17 cellular contexts compared by ENCODE assay signal in genomic region chr19:13995017-13995728, GRCh38. TPM values are rescaled to one million over a fixed set of nuclear protein-coding genes. Genes with fewer than 3 reads are reported as not detected.
DNase-seq lines count a peak whose midpoint lies in the region; ATAC-seq and TF ChIP-seq lines count a peak whose summit lies in the region.
"Had no signal": no experiment of that assay in that cellular context is flagged by ENCODE, and none has a peak within 500 bp of the region (broad histone marks: within the 10 kb centered on the region; RNA-seq: fewer than 3 reads in every experiment).

No MANE protein-coding gene starts in this region.

- no peaks in the 10 kb centered on the region for H3K9me2 ChIP-seq in OCI-LY7 (ENCODE audit: insufficient read depth, low read length)

- no TSS peak for BruUV-seq in OCI-LY7 (replicated peaks; lab: Mats Ljungman, UMichigan)

- no peaks in the 10 kb centered on the region for H3K4me1 ChIP-seq in OCI-LY7 (ENCODE audit: insufficient read depth, low read length, poor library complexity, severe bottlenecking)

- H3K27ac Mint-ChIP-seq in osteocyte (ENCODE audit: unreplicated experiment): peak overlapping the region; percentile 18
- H3K27ac Mint-ChIP-seq: activated T-cell treated with anti-CD3 and anti-CD28 coated beads, Interleukin-2, amount 50 U/mL, for 72 hours had no signal

- H4K20me1 ChIP-seq in OCI-LY7 (ENCODE audit: insufficient read depth, low read length): no peaks in the 10 kb centered on the region

- peak; percentile 85 for ATAC-seq in Right ventricle myocardium inferior
- no peak for ATAC-seq in GM21576 (IDR thresholded peaks at IDR 0.05; ENCODE audit: unreplicated experiment)
- no peak for ATAC-seq in HG03342 (IDR thresholded peaks at IDR 0.05; ENCODE audit: unreplicated experiment)
- ATAC-seq: activated T-cell treated with anti-CD3 and anti-CD28 coated beads, Interleukin-2, amount 50 U/mL, for 72 hours had no signal

- TF ChIP-seq CTCF in osteocyte (IDR thresholded peaks at IDR 0.05) (no peak), OCI-LY7 (conservative IDR thresholded peaks at IDR 0.05; ENCODE audit: low read length) (no peak)

- H3K4me2 ChIP-seq in OCI-LY7 (ENCODE audit: low read length): no peak overlapping the region

- no peak overlapping the region for H2AFZ ChIP-seq in OCI-LY7 (ENCODE audit: low read length)

- H3K4me3 ChIP-seq in OCI-LY7 (ENCODE audit: low read depth, low read length, poor library complexity, severe bottlenecking): no peak overlapping the region
- H3K4me3 ChIP-seq: esophagus squamous epithelium had no signal

- peaks cover 10% of the 10 kb centered on the region for H3K36me3 Mint-ChIP-seq in osteocyte (ENCODE audit: unreplicated experiment)

- no peaks in the 10 kb centered on the region for H3K9me3 Mint-ChIP-seq in osteocyte (ENCODE audit: unreplicated experiment)
- H3K9me3 Mint-ChIP-seq: activated T-cell treated with anti-CD3 and anti-CD28 coated beads, Interleukin-2, amount 50 U/mL, for 72 hours had no signal

- DNase-seq in D341Med (ENCODE audit: low spot score) (peak; percentile 82), NCI-H2171 treated with DMSO at 0.1 percent for 48 hours (lab: John Stamatoyannopoulos, UW) (peak; percentile 69), Right ventricle myocardium inferior (ENCODE audit: missing footprints) (peak; percentile 60), osteocyte (ENCODE audit: extremely low spot score, unreplicated experiment) (no peak), NCI-H1105 (lab: John Stamatoyannopoulos, UW) (no peak), OCI-LY7 (ENCODE audit: low spot score) (no peak)
- DNase-seq: activated CD4-positive, CD25-positive, alpha-beta regulatory T cell; activated T-cell treated with anti-CD3 and anti-CD28 coated beads, Interleukin-2, amount 50 U/mL, for 72 hours; esophagus squamous epithelium; NCI-H1436; NCI-H82 had no signal

- no peak overlapping the region for H3K27ac ChIP-seq in OCI-LY7 (ENCODE audit: low read depth, low read length, poor library complexity, severe bottlenecking)
- H3K27ac ChIP-seq: C4-2B, neutrophil had no signal

- peaks cover 55% of the 10 kb centered on the region for H3K36me3 ChIP-seq in OCI-LY7 (ENCODE audit: insufficient read depth, low read length)

- H3K4me1 Mint-ChIP-seq in osteocyte (ENCODE audit: unreplicated experiment): no peaks in the 10 kb centered on the region

- intact Hi-C loops in Right ventricle myocardium inferior (cut with DNase I): no loop called here
- intact Hi-C loops in OCI-LY7 (cut with micrococcal nuclease; ENCODE audit: unreplicated experiment): no loop called here

- H3K27me3 Mint-ChIP-seq in osteocyte (ENCODE audit: unreplicated experiment): no peaks in the 10 kb centered on the region

- H3K9me3 ChIP-seq in OCI-LY7 (ENCODE audit: low read length): peaks cover 9% of the 10 kb centered on the region
- H3K9me3 ChIP-seq: neutrophil had no signal

- H3K79me2 ChIP-seq in OCI-LY7 (ENCODE audit: insufficient read depth, low read depth, low read length): peaks cover 10% of the 10 kb centered on the region; the same call in 1 of the 2 replicates

- CTCF ChIA-PET in OCI-LY7 (lab: Charles Lee; ENCODE audit: unreplicated experiment): no interaction called here

- POLR2A ChIA-PET in OCI-LY7 (lab: Charles Lee): interaction anchor here (0.9 kb wide), 1 partner anchor 8 kb away, joined by 7 read pairs; no protein-coding TSS in a partner anchor

- no peak overlapping the region for H3K4me3 Mint-ChIP-seq in osteocyte (ENCODE audit: unreplicated experiment)
- H3K4me3 Mint-ChIP-seq: activated T-cell treated with anti-CD3 and anti-CD28 coated beads, Interleukin-2, amount 50 U/mL, for 72 hours; brain had no signal

RNA-seq across cellular contexts. Expression of gene RFX1, which starts 10.9 kb away (rescaled TPM):
- 15.4 TPM for total RNA-seq in Right ventricle myocardium inferior
- 12.3 and 15.7 TPM in 2 replicates for total RNA-seq in osteocyte
- 3.5 and 4.4 TPM in 2 replicates for total RNA-seq in OCI-LY7 (2014; rRNA removed; shearing (Covaris generic))
- 13.8 and 17.4 TPM in 2 replicates for total RNA-seq in OCI-LY7 (2022)

RNA-seq across cellular contexts. Expression of gene RLN3, which starts 32.8 kb away (rescaled TPM):
- total RNA-seq in Right ventricle myocardium inferior: not detected
- not detected in 2 replicates for total RNA-seq in osteocyte
- not detected in 2 replicates for total RNA-seq in OCI-LY7 (2014; rRNA removed; shearing (Covaris generic))
- not detected in 2 replicates for total RNA-seq in OCI-LY7 (2022)
- total RNA-seq: activated T-cell treated with anti-CD3 and anti-CD28 coated beads, Interleukin-2, amount 50 U/mL, for 72 hours; esophagus squamous epithelium; HT1080 had no signal

RNA-seq across cellular contexts. Expression of gene IL27RA, which starts 36.4 kb away (rescaled TPM):
- total RNA-seq in Right ventricle myocardium inferior: 5.6 TPM
- 1.8 and 1.9 TPM in 2 replicates for total RNA-seq in osteocyte
- 5.2 and 6.7 TPM in 2 replicates for total RNA-seq in OCI-LY7 (2014; rRNA removed; shearing (Covaris generic))
- total RNA-seq in OCI-LY7 (2022): 6.0 and 9.0 TPM in 2 replicates

RNA-seq across cellular contexts. Expression of gene DCAF15, which starts 42.9 kb away (rescaled TPM):
- total RNA-seq in Right ventricle myocardium inferior (18.0 TPM), osteocyte (27.4 and 29.3 TPM in 2 replicates), OCI-LY7 (2022) (86.2 and 97.3 TPM in 2 replicates)
- 61.0 and 71.3 TPM in 2 replicates for total RNA-seq in OCI-LY7 (2014; rRNA removed; shearing (Covaris generic))

RNA-seq across cellular contexts. Expression of gene PODNL1, which starts 57.0 kb away (rescaled TPM):
- total RNA-seq in Right ventricle myocardium inferior (2.5 TPM), osteocyte (2.3 and 2.4 TPM in 2 replicates), OCI-LY7 (2022) (0.20 TPM in 1 of 2 replicates, not detected in the other)
- total RNA-seq in OCI-LY7 (2014; rRNA removed; shearing (Covaris generic)): 0.16 TPM in 1 of 2 replicates, not detected in the other

Comparison
In these comparisons a context has a peak if more than half of its experiments do, and no peak if none do; other contexts are left out.
1. DNase-seq: peak in D341Med (single experiment), NCI-H2171 treated with DMSO at 0.1 percent for 48 hours (single experiment) and Right ventricle myocardium inferior (single experiment); none in osteocyte (single experiment), NCI-H1105 (single experiment) and OCI-LY7 (single experiment).